Comparison of ENCODE assay signal across 1 cellular context in the genomic region with DNA sequence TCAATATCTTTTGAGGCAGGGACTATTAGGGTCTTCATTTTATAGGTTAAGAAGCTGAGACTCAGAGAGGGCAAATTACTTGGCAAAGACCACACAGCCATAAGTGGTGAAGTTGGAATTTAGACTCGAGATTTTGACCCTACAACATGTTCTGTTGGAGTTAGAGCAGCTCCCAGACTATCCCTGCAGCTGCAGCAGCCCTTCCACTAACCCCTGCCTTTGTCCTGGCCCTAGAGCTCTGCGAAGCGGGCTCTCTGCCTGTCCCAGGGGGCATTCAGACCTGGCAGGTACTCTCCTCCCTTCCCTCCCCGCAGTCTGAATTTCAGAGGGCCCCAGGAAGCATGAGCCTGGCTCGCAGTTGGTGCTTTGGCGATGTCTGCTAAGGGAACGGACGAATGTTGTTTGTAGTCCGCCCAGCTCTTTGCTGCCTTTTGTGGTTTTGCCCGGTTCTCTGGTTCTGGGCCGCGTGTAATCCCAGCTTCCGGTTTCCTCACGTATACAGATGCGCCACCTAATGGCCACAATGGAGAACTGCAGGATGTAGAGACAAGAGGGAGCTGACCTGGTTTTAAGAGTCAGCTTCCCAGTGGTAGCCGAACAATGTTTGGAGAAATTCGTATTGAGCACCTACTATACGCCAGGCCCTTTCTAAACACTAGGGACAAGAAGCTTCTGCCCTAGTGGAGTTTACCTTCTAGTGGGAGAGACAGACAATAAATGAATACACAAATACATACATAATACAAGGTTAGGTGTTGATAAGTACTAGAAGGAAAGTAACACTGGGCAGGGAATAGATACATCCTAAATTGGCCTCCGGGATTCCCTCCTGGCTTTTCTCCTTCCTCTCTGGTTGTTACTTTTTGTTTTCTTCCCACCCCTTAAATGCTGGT.
TF ChIP-seq lines count a peak whose summit lies in the region.

No MANE protein-coding gene starts in this region.

TF ChIP-seq in HepG2, 621 proteins besides CTCF, POLR2A, EP300 and RAD21 (continued from another document and continues in another):
- TF ChIP-seq SRSF4 (IDR thresholded peaks at IDR 0.05; ENCODE audit: low read depth, low read length, poor library complexity, severe bottlenecking) (no peak), ZNF775 (CRISPR knock-in tag; IDR thresholded peaks at IDR 0.05; ENCODE audit: borderline replicate concordance) (no peak), ZNF318 (CRISPR knock-in tag; IDR thresholded peaks at IDR 0.05) (no peak), ZMAT3 (CRISPR knock-in tag; conservative IDR thresholded peaks at IDR 0.05) (no peak), ZNF382 (CRISPR knock-in tag; IDR thresholded peaks at IDR 0.05; ENCODE audit: borderline replicate concordance) (no peak), CREB1 (IDR thresholded peaks at IDR 0.05) (no peak), CREB1 (CRISPR knock-in tag; IDR thresholded peaks at IDR 0.05) (0 out of 2 replicates have a peak, but pooled peaks have one; percentile 22), ZNF142 (CRISPR knock-in tag; IDR thresholded peaks at IDR 0.05) (no peak), ZNF768 (CRISPR knock-in tag; IDR thresholded peaks at IDR 0.05) (peak; percentile 80), E2F1 (CRISPR knock-in tag; IDR thresholded peaks at IDR 0.05) (no peak), ZNF709 (CRISPR knock-in tag; IDR thresholded peaks at IDR 0.05) (no peak), SMARCC2 (IDR thresholded peaks at IDR 0.05) (no peak), RARA (CRISPR knock-in tag; IDR thresholded peaks at IDR 0.05) (no peak), SMYD3 (CRISPR knock-in tag; IDR thresholded peaks at IDR 0.05) (no peak), RELA (CRISPR knock-in tag; IDR thresholded peaks at IDR 0.05) (no peak), ZSCAN31 (CRISPR knock-in tag; IDR thresholded peaks at IDR 0.05; ENCODE audit: low read depth) (no peak), HDAC2 (CRISPR knock-in tag; IDR thresholded peaks at IDR 0.05) (no peak), ZNF552 (CRISPR knock-in tag; IDR thresholded peaks at IDR 0.05; ENCODE audit: borderline replicate concordance) (no peak), ZNF33B (CRISPR knock-in tag; IDR thresholded peaks at IDR 0.05) (0 out of 2 replicates have a peak, but pooled peaks have one; percentile 66), ETV5 (CRISPR knock-in tag; IDR thresholded peaks at IDR 0.05; ENCODE audit: borderline replicate concordance) (peak; percentile 90), ZNF230 (CRISPR knock-in tag; IDR thresholded peaks at IDR 0.05) (no peak), CCDC6 (CRISPR knock-in tag; IDR thresholded peaks at IDR 0.05) (no peak), ZFYVE20 (CRISPR knock-in tag; IDR thresholded peaks at IDR 0.05; ENCODE audit: borderline replicate concordance, low read depth) (no peak), RFXANK (CRISPR knock-in tag; IDR thresholded peaks at IDR 0.05) (no peak), BRD4 (CRISPR knock-in tag; IDR thresholded peaks at IDR 0.05) (no peak)
- TF ChIP-seq, protein P1, sequence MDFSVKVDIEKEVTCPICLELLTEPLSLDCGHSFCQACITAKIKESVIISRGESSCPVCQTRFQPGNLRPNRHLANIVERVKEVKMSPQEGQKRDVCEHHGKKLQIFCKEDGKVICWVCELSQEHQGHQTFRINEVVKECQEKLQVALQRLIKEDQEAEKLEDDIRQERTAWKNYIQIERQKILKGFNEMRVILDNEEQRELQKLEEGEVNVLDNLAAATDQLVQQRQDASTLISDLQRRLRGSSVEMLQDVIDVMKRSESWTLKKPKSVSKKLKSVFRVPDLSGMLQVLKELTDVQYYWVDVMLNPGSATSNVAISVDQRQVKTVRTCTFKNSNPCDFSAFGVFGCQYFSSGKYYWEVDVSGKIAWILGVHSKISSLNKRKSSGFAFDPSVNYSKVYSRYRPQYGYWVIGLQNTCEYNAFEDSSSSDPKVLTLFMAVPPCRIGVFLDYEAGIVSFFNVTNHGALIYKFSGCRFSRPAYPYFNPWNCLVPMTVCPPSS (IDR thresholded peaks at IDR 0.05): no peak
- TF ChIP-seq, protein P2, sequence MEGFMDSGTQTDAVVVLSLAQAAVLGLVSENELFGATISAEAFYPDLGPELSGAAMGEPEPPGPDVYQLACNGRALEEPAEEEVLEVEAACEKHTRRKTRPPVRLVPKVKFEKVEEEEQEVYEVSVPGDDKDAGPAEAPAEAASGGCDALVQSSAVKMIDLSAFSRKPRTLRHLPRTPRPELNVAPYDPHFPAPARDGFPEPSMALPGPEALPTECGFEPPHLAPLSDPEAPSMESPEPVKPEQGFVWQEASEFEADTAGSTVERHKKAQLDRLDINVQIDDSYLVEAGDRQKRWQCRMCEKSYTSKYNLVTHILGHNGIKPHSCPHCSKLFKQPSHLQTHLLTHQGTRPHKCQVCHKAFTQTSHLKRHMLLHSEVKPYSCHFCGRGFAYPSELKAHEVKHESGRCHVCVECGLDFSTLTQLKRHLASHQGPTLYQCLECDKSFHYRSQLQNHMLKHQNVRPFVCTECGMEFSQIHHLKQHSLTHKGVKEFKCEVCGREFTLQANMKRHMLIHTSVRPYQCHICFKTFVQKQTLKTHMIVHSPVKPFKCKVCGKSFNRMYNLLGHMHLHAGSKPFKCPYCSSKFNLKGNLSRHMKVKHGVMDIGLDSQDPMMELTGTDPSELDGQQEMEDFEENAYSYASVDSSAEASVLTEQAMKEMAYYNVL (CRISPR knock-in tag; IDR thresholded peaks at IDR 0.05; ENCODE audit: borderline replicate concordance): no peak
- TF ChIP-seq, protein P3, sequence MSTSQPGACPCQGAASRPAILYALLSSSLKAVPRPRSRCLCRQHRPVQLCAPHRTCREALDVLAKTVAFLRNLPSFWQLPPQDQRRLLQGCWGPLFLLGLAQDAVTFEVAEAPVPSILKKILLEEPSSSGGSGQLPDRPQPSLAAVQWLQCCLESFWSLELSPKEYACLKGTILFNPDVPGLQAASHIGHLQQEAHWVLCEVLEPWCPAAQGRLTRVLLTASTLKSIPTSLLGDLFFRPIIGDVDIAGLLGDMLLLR (CRISPR knock-in tag; IDR thresholded peaks at IDR 0.05): 0 out of 2 replicates have a peak, but pooled peaks have one; percentile 46
- TF ChIP-seq, protein P4, sequence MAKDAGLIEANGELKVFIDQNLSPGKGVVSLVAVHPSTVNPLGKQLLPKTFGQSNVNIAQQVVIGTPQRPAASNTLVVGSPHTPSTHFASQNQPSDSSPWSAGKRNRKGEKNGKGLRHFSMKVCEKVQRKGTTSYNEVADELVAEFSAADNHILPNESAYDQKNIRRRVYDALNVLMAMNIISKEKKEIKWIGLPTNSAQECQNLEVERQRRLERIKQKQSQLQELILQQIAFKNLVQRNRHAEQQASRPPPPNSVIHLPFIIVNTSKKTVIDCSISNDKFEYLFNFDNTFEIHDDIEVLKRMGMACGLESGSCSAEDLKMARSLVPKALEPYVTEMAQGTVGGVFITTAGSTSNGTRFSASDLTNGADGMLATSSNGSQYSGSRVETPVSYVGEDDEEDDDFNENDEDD (CRISPR knock-in tag; IDR thresholded peaks at IDR 0.05; ENCODE audit: borderline replicate concordance): peak; percentile 24; the same call in 1 of the 2 replicates
- TF ChIP-seq, protein P5, sequence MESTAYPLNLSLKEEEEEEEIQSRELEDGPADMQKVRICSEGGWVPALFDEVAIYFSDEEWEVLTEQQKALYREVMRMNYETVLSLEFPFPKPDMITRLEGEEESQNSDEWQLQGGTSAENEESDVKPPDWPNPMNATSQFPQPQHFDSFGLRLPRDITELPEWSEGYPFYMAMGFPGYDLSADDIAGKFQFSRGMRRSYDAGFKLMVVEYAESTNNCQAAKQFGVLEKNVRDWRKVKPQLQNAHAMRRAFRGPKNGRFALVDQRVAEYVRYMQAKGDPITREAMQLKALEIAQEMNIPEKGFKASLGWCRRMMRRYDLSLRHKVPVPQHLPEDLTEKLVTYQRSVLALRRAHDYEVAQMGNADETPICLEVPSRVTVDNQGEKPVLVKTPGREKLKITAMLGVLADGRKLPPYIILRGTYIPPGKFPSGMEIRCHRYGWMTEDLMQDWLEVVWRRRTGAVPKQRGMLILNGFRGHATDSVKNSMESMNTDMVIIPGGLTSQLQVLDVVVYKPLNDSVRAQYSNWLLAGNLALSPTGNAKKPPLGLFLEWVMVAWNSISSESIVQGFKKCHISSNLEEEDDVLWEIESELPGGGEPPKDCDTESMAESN (CRISPR knock-in tag; conservative IDR thresholded peaks at IDR 0.05): no peak
